Comparison of ENCODE assay signal across 17 cellular contexts in the genomic region with DNA sequence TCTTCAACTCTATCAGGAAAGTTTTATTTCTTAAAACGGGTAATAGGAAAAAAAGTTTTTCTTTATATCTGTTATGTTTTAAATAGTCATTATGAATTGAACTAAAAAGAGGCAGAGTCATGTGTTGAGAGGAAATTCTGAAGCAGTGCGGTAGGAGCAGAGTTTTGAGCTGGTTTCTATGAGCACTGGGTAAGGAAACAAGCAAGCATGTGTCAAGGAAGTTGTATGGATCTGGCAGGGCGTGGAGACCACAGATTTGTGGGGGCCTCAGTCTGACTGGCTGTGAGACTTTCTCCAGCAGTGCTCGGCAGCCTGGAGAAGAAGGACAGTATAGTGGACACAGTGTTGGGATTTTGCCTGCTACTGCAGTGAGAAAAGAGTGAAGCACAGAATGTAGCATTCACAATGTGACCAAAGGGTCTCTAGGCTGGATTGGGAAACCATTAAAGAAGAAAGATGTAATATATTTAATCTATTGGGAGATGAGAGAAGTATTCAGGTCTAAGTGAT.
DNase-seq lines count a peak whose midpoint lies in the region; ATAC-seq, FAIRE-seq and TF ChIP-seq lines count a peak whose summit lies in the region.
"Had no signal": no experiment of that assay in that cellular context is flagged by ENCODE, and none has a peak within 500 bp of the region (broad histone marks: within the 10 kb centered on the region; RNA-seq: fewer than 3 reads in every experiment).

No MANE protein-coding gene starts in this region.

- H3K4me2 ChIP-seq in DND-41 (ENCODE audit: insufficient read depth, low read length) (no peak overlapping the region), osteoblast (ENCODE audit: insufficient read depth, low read length) (no peak overlapping the region)
- H3K4me2 ChIP-seq: A549 had no signal

- H3K27me3 Mint-ChIP-seq in activated T-cell treated with anti-CD3 and anti-CD28 coated beads, Interleukin-2, amount 50 U/mL, for 24 hours, result no peaks in the 10 kb centered on the region
- no peaks in the 10 kb centered on the region for H3K27me3 Mint-ChIP-seq in activated T-cell treated with anti-CD3 and anti-CD28 coated beads, Interleukin-2, amount 50 U/mL, for 4 hours (ENCODE audit: low read depth)
- H3K27me3 Mint-ChIP-seq in WTC11 (ENCODE audit: low read depth), result no peaks in the 10 kb centered on the region

- POLR2A ChIA-PET in WTC11 (lab: Charles Lee), result no interaction called here

- H4K20me1 ChIP-seq in DND-41 (ENCODE audit: insufficient read depth, low read length) (no peaks in the 10 kb centered on the region), osteoblast (ENCODE audit: insufficient read depth, low read length) (no peaks in the 10 kb centered on the region)

- peaks cover 32% of the 10 kb centered on the region for H3K4me1 Mint-ChIP-seq in activated T-cell treated with anti-CD3 and anti-CD28 coated beads, Interleukin-2, amount 50 U/mL, for 24 hours (ENCODE audit: low read depth)
- H3K4me1 Mint-ChIP-seq in activated T-cell treated with anti-CD3 and anti-CD28 coated beads, Interleukin-2, amount 50 U/mL, for 4 hours (ENCODE audit: low read depth), result peaks cover 24% of the 10 kb centered on the region
- H3K4me1 Mint-ChIP-seq in WTC11, result peaks cover 18% of the 10 kb centered on the region

- H3K27ac ChIP-seq in DND-41 (ENCODE audit: low read length), result no peak overlapping the region
- no peak overlapping the region for H3K27ac ChIP-seq in osteoblast (ENCODE audit: low read depth, low read length)
- H3K27ac ChIP-seq: A549, C4-2B had no signal

- H3K27ac Mint-ChIP-seq in activated T-cell treated with anti-CD3 and anti-CD28 coated beads, Interleukin-2, amount 50 U/mL, for 24 hours, result peak overlapping the region; percentile 60
- H3K27ac Mint-ChIP-seq in WTC11, result no peak overlapping the region

- TF ChIP-seq CTCF in DND-41 (IDR thresholded peaks at IDR 0.05; ENCODE audit: borderline replicate concordance, extremely low read depth, low read length, poor library complexity, severe bottlenecking), result no peak
- no peak for TF ChIP-seq CTCF in WTC11 (IDR thresholded peaks at IDR 0.05)
- TF ChIP-seq CTCF in osteoblast (IDR thresholded peaks at IDR 0.05; ENCODE audit: extremely low read depth, low read depth, low read length), result no peak

- no peak for DNase-seq in activated T-cell treated with anti-CD3 and anti-CD28 coated beads, Interleukin-2, amount 50 U/mL, for 24 hours
- DNase-seq in activated T-cell treated with anti-CD3 and anti-CD28 coated beads, Interleukin-2, amount 50 U/mL, for 4 hours, result no peak
- DNase-seq in DND-41, result no peak
- no peak for DNase-seq in WTC11 (ENCODE audit: low spot score)
- DNase-seq in osteoblast (ENCODE audit: insufficient read length, low spot score, missing footprints), result no peak
- DNase-seq in SW 1271 (lab: John Stamatoyannopoulos, UW), result no peak
- no peak for DNase-seq in RCC 7860 (ENCODE audit: low spot score)
- DNase-seq: COR-L47, MV-4-11, NCI-H1417 treated with DMSO at 0.1 percent for 48 hours, NCI-H2029, NCI-H2171 treated with DMSO at 0.1 percent for 48 hours, NCI-H774 had no signal

- CTCF ChIA-PET in WTC11 (lab: Charles Lee), result no interaction called here

- H3K4me3 ChIP-seq in DND-41 (ENCODE audit: low read depth in 1 of 2, low read length in 2 of 2) (no peak overlapping the region), osteoblast (ENCODE audit: insufficient read depth, low read length) (no peak overlapping the region)
- H3K4me3 ChIP-seq: A549 had no signal

- H3K36me3 ChIP-seq in DND-41 (ENCODE audit: insufficient read depth, low read length) (no peaks in the 10 kb centered on the region), osteoblast (ENCODE audit: insufficient read depth, low read length) (no peaks in the 10 kb centered on the region)

- FAIRE-seq in RCC 7860 (lab: Jason Lieb, UNC), result no peak
- FAIRE-seq: A549, GM12892, HTR-8/SVneo had no signal

- no peaks in the 10 kb centered on the region for H3K27me3 ChIP-seq in DND-41 (ENCODE audit: insufficient read depth, low read length, poor library complexity)
- H3K27me3 ChIP-seq in osteoblast (ENCODE audit: insufficient read depth, low read length), result no peaks in the 10 kb centered on the region

- no peaks in the 10 kb centered on the region for H3K4me1 ChIP-seq in DND-41 (ENCODE audit: insufficient read depth, low read length)
- no peaks in the 10 kb centered on the region for H3K4me1 ChIP-seq in osteoblast (ENCODE audit: insufficient read depth, low read length)
- H3K4me1 ChIP-seq: A549 had no signal

- H3K9me3 Mint-ChIP-seq in activated T-cell treated with anti-CD3 and anti-CD28 coated beads, Interleukin-2, amount 50 U/mL, for 24 hours, result peaks cover 7% of the 10 kb centered on the region
- no peaks in the 10 kb centered on the region for H3K9me3 Mint-ChIP-seq in activated T-cell treated with anti-CD3 and anti-CD28 coated beads, Interleukin-2, amount 50 U/mL, for 4 hours
- H3K9me3 Mint-ChIP-seq in WTC11, result peaks cover 4% of the 10 kb centered on the region

- H3K9me3 ChIP-seq in DND-41 (ENCODE audit: insufficient read depth, low read length, severe bottlenecking) (no peaks in the 10 kb centered on the region), osteoblast (ENCODE audit: low read depth, low read length) (no peaks in the 10 kb centered on the region)
- H3K9me3 ChIP-seq: A549 had no signal

- ATAC-seq in activated T-cell treated with anti-CD3 and anti-CD28 coated beads, Interleukin-2, amount 50 U/mL, for 4 hours, result no peak
- ATAC-seq in DND-41 (ENCODE audit: insufficient read depth, low read depth), result peak; percentile 35; the same call in 1 of the 3 replicates
- ATAC-seq in WTC11, result peak; percentile 28; the same call in 1 of the 2 replicates
- ATAC-seq: A549 had no signal

- H3K79me2 ChIP-seq in DND-41 (ENCODE audit: insufficient read depth, low read length), result no peaks in the 10 kb centered on the region
- no peaks in the 10 kb centered on the region for H3K79me2 ChIP-seq in osteoblast (ENCODE audit: insufficient read depth, low read length)

- no peak overlapping the region for H3K9ac ChIP-seq in DND-41 (ENCODE audit: low read depth, low read length)

- H2AFZ ChIP-seq in DND-41 (ENCODE audit: low read depth, low read length) (no peak overlapping the region), osteoblast (ENCODE audit: low read length) (peak overlapping the region; percentile 64)

- H3K4me3 Mint-ChIP-seq in activated T-cell treated with anti-CD3 and anti-CD28 coated beads, Interleukin-2, amount 50 U/mL, for 24 hours, result no peak overlapping the region
- no peak overlapping the region for H3K4me3 Mint-ChIP-seq in activated T-cell treated with anti-CD3 and anti-CD28 coated beads, Interleukin-2, amount 50 U/mL, for 4 hours
- H3K4me3 Mint-ChIP-seq in WTC11, result no peak overlapping the region

- H3K36me3 Mint-ChIP-seq in activated T-cell treated with anti-CD3 and anti-CD28 coated beads, Interleukin-2, amount 50 U/mL, for 24 hours (ENCODE audit: low read depth), result no peaks in the 10 kb centered on the region
- no peaks in the 10 kb centered on the region for H3K36me3 Mint-ChIP-seq in activated T-cell treated with anti-CD3 and anti-CD28 coated beads, Interleukin-2, amount 50 U/mL, for 4 hours (ENCODE audit: insufficient read depth)
- H3K36me3 Mint-ChIP-seq in WTC11, result no peaks in the 10 kb centered on the region

TF ChIP-seq in WTC11, 78 proteins besides CTCF, POLR2A, EP300 and RAD21 (continues in another document):
- TF ChIP-seq, protein P1, sequence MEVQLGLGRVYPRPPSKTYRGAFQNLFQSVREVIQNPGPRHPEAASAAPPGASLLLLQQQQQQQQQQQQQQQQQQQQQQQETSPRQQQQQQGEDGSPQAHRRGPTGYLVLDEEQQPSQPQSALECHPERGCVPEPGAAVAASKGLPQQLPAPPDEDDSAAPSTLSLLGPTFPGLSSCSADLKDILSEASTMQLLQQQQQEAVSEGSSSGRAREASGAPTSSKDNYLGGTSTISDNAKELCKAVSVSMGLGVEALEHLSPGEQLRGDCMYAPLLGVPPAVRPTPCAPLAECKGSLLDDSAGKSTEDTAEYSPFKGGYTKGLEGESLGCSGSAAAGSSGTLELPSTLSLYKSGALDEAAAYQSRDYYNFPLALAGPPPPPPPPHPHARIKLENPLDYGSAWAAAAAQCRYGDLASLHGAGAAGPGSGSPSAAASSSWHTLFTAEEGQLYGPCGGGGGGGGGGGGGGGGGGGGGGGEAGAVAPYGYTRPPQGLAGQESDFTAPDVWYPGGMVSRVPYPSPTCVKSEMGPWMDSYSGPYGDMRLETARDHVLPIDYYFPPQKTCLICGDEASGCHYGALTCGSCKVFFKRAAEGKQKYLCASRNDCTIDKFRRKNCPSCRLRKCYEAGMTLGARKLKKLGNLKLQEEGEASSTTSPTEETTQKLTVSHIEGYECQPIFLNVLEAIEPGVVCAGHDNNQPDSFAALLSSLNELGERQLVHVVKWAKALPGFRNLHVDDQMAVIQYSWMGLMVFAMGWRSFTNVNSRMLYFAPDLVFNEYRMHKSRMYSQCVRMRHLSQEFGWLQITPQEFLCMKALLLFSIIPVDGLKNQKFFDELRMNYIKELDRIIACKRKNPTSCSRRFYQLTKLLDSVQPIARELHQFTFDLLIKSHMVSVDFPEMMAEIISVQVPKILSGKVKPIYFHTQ (CRISPR knock-in tag; IDR thresholded peaks at IDR 0.05), result no peak
- TF ChIP-seq, protein P2, sequence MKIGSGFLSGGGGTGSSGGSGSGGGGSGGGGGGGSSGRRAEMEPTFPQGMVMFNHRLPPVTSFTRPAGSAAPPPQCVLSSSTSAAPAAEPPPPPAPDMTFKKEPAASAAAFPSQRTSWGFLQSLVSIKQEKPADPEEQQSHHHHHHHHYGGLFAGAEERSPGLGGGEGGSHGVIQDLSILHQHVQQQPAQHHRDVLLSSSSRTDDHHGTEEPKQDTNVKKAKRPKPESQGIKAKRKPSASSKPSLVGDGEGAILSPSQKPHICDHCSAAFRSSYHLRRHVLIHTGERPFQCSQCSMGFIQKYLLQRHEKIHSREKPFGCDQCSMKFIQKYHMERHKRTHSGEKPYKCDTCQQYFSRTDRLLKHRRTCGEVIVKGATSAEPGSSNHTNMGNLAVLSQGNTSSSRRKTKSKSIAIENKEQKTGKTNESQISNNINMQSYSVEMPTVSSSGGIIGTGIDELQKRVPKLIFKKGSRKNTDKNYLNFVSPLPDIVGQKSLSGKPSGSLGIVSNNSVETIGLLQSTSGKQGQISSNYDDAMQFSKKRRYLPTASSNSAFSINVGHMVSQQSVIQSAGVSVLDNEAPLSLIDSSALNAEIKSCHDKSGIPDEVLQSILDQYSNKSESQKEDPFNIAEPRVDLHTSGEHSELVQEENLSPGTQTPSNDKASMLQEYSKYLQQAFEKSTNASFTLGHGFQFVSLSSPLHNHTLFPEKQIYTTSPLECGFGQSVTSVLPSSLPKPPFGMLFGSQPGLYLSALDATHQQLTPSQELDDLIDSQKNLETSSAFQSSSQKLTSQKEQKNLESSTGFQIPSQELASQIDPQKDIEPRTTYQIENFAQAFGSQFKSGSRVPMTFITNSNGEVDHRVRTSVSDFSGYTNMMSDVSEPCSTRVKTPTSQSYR (CRISPR knock-in tag; IDR thresholded peaks at IDR 0.05), result no peak
- TF ChIP-seq JAZF1 (CRISPR knock-in tag; IDR thresholded peaks at IDR 0.05), result no peak
- no peak for TF ChIP-seq TP53 (CRISPR knock-in tag; IDR thresholded peaks at IDR 0.05)

Comparison
In these comparisons a context has a peak if more than half of its experiments do, and no peak if none do; other contexts are left out.
1. ATAC-seq: peak in DND-41 (single experiment) and WTC11 (single experiment); none in activated T-cell treated with anti-CD3 and anti-CD28 coated beads, Interleukin-2, amount 50 U/mL, for 4 hours (0 of 2).